1 cellular context compared by ENCODE assay signal in the genomic region with DNA sequence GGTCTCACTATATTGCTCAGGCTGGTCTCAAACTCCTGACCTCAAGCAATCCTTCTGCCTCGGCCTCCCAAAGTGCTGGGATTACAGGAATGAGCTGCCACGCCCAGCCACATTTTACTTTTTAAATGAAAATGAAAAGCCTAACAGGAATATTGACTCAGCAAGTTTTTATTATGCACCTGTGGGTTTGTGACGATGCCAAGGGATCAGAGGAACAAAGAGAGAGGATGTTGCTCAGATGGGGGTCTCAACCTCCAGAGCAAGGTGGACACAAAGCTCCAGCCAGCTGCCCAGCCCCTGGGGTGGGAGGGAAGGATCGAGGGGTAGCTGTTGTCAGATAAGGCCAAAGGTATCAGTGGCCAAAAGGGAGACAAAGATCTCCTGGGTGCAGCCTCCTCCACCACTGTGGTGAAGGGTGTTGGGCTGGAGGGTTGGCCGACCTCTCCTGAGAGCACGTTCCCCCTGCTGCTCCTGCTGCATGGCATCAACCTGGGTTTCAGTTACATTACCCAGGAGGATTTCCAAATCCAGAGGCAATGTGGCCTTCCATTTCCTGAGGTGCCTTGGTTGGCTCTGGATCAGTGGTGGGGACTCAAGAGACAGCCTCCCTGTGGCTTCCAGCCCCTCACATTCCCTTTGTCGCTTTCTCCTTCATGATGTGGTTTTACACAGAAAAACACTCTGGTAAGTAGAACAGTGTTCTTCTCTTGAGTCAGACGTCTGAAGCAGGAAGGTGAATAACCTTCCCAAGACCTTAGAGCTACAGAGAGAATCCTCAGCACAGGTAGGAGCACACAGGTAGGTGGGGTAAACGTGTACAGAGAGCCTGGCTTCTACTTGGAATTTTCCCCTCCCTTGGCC.
TF ChIP-seq lines count a peak whose summit lies in the region.

No MANE protein-coding gene starts in this region.

TF ChIP-seq in H1, 55 proteins besides CTCF, POLR2A, EP300 and RAD21:
- TF ChIP-seq POLR2AphosphoS5 (IDR thresholded peaks at IDR 0.05; ENCODE audit: low read depth, low read length) (0 out of 2 replicates have a peak, but pooled peaks have one; percentile 23), TAF7 (optimal IDR thresholded peaks at IDR 0.05; ENCODE audit: borderline replicate concordance, low read depth, low read length) (no peak)
